ENCODE assay signal across 9 cellular contexts in genomic region chr3:33900440-33900808, GRCh38.
"Had no signal": no experiment of that assay in that cellular context is flagged by ENCODE, and none has a peak within 500 bp of the region (broad histone marks: within the 10 kb centered on the region; RNA-seq: fewer than 3 reads in every experiment).

No MANE protein-coding gene starts in this region.

- H3K9me3 Mint-ChIP-seq: HFFc6 had no signal

- H3K36me3 ChIP-seq: HAP-1 had no signal

- ATAC-seq: HCT116, HepG2 had no signal

- H3K4me3 ChIP-seq: GM23248, HAP-1 had no signal

- H3K4me1 Mint-ChIP-seq: IgD-negative memory B cell had no signal

- H3K9me3 ChIP-seq: HAP-1 had no signal

- H3K4me1 ChIP-seq: HAP-1 had no signal

- H3K27ac ChIP-seq: GM23248, HL-60 had no signal

- H3K27ac Mint-ChIP-seq: HFFc6, IgD-negative memory B cell had no signal

- DNase-seq: GM23248, GOT3, H7, HFFc6 had no signal

- H3K9ac ChIP-seq: GM23248 had no signal

- H3K4me3 Mint-ChIP-seq: HFFc6, IgD-negative memory B cell had no signal

- H3K27me3 Mint-ChIP-seq: IgD-negative memory B cell had no signal
